In the genomic region with DNA sequence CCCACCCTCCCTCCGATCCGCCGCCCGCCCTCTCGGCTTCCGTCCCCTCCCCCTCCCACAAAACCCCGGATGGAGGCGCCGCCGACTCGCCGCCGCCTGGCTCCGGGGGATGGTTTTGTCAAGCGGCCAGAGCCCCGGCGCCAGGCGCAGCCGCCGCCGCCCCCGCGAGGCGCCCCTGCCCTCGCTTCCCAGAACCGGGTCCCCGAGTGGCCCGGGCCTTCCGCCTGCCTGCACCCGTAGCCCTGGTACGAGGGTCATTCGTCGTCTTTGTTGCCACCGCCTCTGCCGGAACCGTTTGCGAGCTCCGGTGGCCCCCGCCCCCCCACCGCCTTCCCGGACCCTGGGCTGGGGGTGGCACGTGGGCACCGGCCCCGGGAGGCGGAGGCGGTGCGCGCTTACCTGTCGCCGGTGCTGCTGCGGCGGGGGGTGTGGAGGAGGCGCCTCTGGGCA, we compare ENCODE assay signal across 1 cellular context.
TF ChIP-seq lines count a peak whose summit lies in the region.

No MANE protein-coding gene starts in this region.

TF ChIP-seq in K562, 482 proteins besides CTCF, POLR2A, EP300 and RAD21 (continued from another document and continues in another):
- TF ChIP-seq NONO (IDR thresholded peaks at IDR 0.05; ENCODE audit: low read depth in 2 of 2, low read length in 1 of 2) (peak; percentile 42 to 60; a peak in 3 of 4 replicates), ZNF583 (CRISPR knock-in tag; IDR thresholded peaks at IDR 0.05) (0 out of 2 replicates have a peak, but pooled peaks have one; percentile 64), FOXK2 (conservative IDR thresholded peaks at IDR 0.05 in 1 of 2, IDR thresholded peaks at IDR 0.05 in 1 of 2; ENCODE audit: low read depth in 2 of 2) (no peak), TRIM24 (IDR thresholded peaks at IDR 0.05) (no peak), TAF1 (IDR thresholded peaks at IDR 0.05; ENCODE audit: control insufficient read depth, extremely low read depth, insufficient read depth, low read length, severe bottlenecking) (peak; percentile 14), ZNF75A (CRISPR knock-in tag; IDR thresholded peaks at IDR 0.05) (no peak), GTF2F1 (IDR thresholded peaks at IDR 0.05; ENCODE audit: low read depth, low read length) (no peak), SNIP1 (IDR thresholded peaks at IDR 0.05; ENCODE audit: low read depth) (no peak), SMAD3 (CRISPR knock-in tag; conservative IDR thresholded peaks at IDR 0.05) (no peak), ZNF23 (CRISPR knock-in tag; IDR thresholded peaks at IDR 0.05) (no peak), RNF2 (IDR thresholded peaks at IDR 0.05) (0 out of 2 replicates have a peak, but pooled peaks have one; percentile 2), DMBX1 (CRISPR knock-in tag; IDR thresholded peaks at IDR 0.05; ENCODE audit: borderline replicate concordance) (peak; percentile 42; the same call in 1 of the 2 replicates), FIP1L1 (IDR thresholded peaks at IDR 0.05; ENCODE audit: low read depth, low read length, poor library complexity, severe bottlenecking) (peak; percentile 21), SMARCA5 (IDR thresholded peaks at IDR 0.05) (no peak), RBM22 (IDR thresholded peaks at IDR 0.05; ENCODE audit: low read depth, low read length, poor library complexity, severe bottlenecking) (peak; percentile 94), HMG20A (CRISPR knock-in tag; conservative IDR thresholded peaks at IDR 0.05) (no peak), RAD51 (IDR thresholded peaks at IDR 0.05; ENCODE audit: borderline replicate concordance, low read depth) (no peak), KAT8 (IDR thresholded peaks at IDR 0.05; ENCODE audit: low read depth) (no peak), SIN3B (IDR thresholded peaks at IDR 0.05; ENCODE audit: low read depth) (peak; percentile 56), TOE1 (IDR thresholded peaks at IDR 0.05; ENCODE audit: borderline replicate concordance) (0 out of 2 replicates have a peak, but pooled peaks have one; percentile 2), TOE1 (CRISPR knock-in tag; IDR thresholded peaks at IDR 0.05; ENCODE audit: borderline replicate concordance, low read depth) (no peak), HNRNPK (IDR thresholded peaks at IDR 0.05; ENCODE audit: low read depth, low read length, poor library complexity, severe bottlenecking) (no peak), NCOA4 (IDR thresholded peaks at IDR 0.05; ENCODE audit: partially characterized antibody) (no peak), ZNF282 (CRISPR knock-in tag; IDR thresholded peaks at IDR 0.05) (no peak), HNRNPL (IDR thresholded peaks at IDR 0.05; ENCODE audit: low read depth, low read length) (no peak), BRD4 (IDR thresholded peaks at IDR 0.05) (peak; percentile 84), CREB1 (IDR thresholded peaks at IDR 0.05) (no peak; the same call in 1 of the 2 replicates), CREB1 (CRISPR knock-in tag; IDR thresholded peaks at IDR 0.05) (no peak), PRPF4 (IDR thresholded peaks at IDR 0.05; ENCODE audit: insufficient read depth, low read depth, low read length, poor library complexity, severe bottlenecking) (no peak)
- TF ChIP-seq, protein P1, sequence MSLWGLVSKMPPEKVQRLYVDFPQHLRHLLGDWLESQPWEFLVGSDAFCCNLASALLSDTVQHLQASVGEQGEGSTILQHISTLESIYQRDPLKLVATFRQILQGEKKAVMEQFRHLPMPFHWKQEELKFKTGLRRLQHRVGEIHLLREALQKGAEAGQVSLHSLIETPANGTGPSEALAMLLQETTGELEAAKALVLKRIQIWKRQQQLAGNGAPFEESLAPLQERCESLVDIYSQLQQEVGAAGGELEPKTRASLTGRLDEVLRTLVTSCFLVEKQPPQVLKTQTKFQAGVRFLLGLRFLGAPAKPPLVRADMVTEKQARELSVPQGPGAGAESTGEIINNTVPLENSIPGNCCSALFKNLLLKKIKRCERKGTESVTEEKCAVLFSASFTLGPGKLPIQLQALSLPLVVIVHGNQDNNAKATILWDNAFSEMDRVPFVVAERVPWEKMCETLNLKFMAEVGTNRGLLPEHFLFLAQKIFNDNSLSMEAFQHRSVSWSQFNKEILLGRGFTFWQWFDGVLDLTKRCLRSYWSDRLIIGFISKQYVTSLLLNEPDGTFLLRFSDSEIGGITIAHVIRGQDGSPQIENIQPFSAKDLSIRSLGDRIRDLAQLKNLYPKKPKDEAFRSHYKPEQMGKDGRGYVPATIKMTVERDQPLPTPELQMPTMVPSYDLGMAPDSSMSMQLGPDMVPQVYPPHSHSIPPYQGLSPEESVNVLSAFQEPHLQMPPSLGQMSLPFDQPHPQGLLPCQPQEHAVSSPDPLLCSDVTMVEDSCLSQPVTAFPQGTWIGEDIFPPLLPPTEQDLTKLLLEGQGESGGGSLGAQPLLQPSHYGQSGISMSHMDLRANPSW (CRISPR knock-in tag; IDR thresholded peaks at IDR 0.05), result no peak
- TF ChIP-seq, protein P2, sequence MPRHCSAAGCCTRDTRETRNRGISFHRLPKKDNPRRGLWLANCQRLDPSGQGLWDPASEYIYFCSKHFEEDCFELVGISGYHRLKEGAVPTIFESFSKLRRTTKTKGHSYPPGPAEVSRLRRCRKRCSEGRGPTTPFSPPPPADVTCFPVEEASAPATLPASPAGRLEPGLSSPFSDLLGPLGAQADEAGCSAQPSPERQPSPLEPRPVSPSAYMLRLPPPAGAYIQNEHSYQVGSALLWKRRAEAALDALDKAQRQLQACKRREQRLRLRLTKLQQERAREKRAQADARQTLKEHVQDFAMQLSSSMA (CRISPR knock-in tag; IDR thresholded peaks at IDR 0.05), result peak; percentile 53; the same call in 1 of the 2 replicates
- TF ChIP-seq, protein P3, sequence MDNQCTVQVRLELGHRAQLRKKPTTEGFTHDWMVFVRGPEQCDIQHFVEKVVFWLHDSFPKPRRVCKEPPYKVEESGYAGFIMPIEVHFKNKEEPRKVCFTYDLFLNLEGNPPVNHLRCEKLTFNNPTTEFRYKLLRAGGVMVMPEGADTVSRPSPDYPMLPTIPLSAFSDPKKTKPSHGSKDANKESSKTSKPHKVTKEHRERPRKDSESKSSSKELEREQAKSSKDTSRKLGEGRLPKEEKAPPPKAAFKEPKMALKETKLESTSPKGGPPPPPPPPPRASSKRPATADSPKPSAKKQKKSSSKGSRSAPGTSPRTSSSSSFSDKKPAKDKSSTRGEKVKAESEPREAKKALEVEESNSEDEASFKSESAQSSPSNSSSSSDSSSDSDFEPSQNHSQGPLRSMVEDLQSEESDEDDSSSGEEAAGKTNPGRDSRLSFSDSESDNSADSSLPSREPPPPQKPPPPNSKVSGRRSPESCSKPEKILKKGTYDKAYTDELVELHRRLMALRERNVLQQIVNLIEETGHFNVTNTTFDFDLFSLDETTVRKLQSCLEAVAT (IDR thresholded peaks at IDR 0.05), result no peak
- TF ChIP-seq, protein P4, sequence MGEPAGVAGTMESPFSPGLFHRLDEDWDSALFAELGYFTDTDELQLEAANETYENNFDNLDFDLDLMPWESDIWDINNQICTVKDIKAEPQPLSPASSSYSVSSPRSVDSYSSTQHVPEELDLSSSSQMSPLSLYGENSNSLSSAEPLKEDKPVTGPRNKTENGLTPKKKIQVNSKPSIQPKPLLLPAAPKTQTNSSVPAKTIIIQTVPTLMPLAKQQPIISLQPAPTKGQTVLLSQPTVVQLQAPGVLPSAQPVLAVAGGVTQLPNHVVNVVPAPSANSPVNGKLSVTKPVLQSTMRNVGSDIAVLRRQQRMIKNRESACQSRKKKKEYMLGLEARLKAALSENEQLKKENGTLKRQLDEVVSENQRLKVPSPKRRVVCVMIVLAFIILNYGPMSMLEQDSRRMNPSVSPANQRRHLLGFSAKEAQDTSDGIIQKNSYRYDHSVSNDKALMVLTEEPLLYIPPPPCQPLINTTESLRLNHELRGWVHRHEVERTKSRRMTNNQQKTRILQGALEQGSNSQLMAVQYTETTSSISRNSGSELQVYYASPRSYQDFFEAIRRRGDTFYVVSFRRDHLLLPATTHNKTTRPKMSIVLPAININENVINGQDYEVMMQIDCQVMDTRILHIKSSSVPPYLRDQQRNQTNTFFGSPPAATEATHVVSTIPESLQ (CRISPR knock-in tag; IDR thresholded peaks at IDR 0.05), result no peak; the same call in 1 of the 2 replicates
- TF ChIP-seq, protein P5, sequence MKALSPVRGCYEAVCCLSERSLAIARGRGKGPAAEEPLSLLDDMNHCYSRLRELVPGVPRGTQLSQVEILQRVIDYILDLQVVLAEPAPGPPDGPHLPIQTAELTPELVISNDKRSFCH (CRISPR knock-in tag; IDR thresholded peaks at IDR 0.05), result no peak
- TF ChIP-seq, protein P5 (tag; IDR thresholded peaks at IDR 0.05), result peak; percentile 69; the same call in 1 of the 2 replicates
- TF ChIP-seq, protein P6, sequence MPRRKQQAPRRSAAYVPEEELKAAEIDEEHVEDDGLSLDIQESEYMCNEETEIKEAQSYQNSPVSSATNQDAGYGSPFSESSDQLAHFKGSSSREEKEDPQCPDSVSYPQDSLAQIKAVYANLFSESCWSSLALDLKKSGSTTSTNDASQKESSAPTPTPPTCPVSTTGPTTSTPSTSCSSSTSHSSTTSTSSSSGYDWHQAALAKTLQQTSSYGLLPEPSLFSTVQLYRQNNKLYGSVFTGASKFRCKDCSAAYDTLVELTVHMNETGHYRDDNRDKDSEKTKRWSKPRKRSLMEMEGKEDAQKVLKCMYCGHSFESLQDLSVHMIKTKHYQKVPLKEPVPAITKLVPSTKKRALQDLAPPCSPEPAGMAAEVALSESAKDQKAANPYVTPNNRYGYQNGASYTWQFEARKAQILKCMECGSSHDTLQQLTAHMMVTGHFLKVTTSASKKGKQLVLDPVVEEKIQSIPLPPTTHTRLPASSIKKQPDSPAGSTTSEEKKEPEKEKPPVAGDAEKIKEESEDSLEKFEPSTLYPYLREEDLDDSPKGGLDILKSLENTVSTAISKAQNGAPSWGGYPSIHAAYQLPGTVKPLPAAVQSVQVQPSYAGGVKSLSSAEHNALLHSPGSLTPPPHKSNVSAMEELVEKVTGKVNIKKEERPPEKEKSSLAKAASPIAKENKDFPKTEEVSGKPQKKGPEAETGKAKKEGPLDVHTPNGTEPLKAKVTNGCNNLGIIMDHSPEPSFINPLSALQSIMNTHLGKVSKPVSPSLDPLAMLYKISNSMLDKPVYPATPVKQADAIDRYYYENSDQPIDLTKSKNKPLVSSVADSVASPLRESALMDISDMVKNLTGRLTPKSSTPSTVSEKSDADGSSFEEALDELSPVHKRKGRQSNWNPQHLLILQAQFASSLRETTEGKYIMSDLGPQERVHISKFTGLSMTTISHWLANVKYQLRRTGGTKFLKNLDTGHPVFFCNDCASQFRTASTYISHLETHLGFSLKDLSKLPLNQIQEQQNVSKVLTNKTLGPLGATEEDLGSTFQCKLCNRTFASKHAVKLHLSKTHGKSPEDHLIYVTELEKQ (CRISPR knock-in tag; IDR thresholded peaks at IDR 0.05), result no peak
- TF ChIP-seq, protein P7, sequence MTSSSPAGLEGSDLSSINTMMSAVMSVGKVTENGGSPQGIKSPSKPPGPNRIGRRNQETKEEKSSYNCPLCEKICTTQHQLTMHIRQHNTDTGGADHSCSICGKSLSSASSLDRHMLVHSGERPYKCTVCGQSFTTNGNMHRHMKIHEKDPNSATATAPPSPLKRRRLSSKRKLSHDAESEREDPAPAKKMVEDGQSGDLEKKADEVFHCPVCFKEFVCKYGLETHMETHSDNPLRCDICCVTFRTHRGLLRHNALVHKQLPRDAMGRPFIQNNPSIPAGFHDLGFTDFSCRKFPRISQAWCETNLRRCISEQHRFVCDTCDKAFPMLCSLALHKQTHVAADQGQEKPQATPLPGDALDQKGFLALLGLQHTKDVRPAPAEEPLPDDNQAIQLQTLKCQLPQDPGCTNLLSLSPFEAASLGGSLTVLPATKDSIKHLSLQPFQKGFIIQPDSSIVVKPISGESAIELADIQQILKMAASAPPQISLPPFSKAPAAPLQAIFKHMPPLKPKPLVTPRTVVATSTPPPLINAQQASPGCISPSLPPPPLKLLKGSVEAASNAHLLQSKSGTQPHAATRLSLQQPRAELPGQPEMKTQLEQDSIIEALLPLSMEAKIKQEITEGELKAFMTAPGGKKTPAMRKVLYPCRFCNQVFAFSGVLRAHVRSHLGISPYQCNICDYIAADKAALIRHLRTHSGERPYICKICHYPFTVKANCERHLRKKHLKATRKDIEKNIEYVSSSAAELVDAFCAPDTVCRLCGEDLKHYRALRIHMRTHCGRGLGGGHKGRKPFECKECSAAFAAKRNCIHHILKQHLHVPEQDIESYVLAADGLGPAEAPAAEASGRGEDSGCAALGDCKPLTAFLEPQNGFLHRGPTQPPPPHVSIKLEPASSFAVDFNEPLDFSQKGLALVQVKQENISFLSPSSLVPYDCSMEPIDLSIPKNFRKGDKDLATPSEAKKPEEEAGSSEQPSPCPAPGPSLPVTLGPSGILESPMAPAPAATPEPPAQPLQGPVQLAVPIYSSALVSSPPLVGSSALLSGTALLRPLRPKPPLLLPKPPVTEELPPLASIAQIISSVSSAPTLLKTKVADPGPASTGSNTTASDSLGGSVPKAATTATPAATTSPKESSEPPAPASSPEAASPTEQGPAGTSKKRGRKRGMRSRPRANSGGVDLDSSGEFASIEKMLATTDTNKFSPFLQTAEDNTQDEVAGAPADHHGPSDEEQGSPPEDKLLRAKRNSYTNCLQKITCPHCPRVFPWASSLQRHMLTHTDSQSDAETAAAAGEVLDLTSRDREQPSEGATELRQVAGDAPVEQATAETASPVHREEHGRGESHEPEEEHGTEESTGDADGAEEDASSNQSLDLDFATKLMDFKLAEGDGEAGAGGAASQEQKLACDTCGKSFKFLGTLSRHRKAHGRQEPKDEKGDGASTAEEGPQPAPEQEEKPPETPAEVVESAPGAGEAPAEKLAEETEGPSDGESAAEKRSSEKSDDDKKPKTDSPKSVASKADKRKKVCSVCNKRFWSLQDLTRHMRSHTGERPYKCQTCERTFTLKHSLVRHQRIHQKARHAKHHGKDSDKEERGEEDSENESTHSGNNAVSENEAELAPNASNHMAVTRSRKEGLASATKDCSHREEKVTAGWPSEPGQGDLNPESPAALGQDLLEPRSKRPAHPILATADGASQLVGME (CRISPR knock-in tag; IDR thresholded peaks at IDR 0.05), result peak; percentile 77; the same call in 1 of the 2 replicates
- TF ChIP-seq, protein P8, sequence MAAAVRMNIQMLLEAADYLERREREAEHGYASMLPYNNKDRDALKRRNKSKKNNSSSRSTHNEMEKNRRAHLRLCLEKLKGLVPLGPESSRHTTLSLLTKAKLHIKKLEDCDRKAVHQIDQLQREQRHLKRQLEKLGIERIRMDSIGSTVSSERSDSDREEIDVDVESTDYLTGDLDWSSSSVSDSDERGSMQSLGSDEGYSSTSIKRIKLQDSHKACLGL (CRISPR knock-in tag; IDR thresholded peaks at IDR 0.05; ENCODE audit: borderline replicate concordance, poor library complexity, severe bottlenecking), result peak; percentile 15
- TF ChIP-seq, protein P9, sequence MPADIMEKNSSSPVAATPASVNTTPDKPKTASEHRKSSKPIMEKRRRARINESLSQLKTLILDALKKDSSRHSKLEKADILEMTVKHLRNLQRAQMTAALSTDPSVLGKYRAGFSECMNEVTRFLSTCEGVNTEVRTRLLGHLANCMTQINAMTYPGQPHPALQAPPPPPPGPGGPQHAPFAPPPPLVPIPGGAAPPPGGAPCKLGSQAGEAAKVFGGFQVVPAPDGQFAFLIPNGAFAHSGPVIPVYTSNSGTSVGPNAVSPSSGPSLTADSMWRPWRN (IDR thresholded peaks at IDR 0.05; ENCODE audit: low read depth), result no peak
- TF ChIP-seq, protein P10, sequence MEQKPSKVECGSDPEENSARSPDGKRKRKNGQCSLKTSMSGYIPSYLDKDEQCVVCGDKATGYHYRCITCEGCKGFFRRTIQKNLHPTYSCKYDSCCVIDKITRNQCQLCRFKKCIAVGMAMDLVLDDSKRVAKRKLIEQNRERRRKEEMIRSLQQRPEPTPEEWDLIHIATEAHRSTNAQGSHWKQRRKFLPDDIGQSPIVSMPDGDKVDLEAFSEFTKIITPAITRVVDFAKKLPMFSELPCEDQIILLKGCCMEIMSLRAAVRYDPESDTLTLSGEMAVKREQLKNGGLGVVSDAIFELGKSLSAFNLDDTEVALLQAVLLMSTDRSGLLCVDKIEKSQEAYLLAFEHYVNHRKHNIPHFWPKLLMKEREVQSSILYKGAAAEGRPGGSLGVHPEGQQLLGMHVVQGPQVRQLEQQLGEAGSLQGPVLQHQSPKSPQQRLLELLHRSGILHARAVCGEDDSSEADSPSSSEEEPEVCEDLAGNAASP (IDR thresholded peaks at IDR 0.05), result no peak
